20 cellular contexts compared by ENCODE assay signal in the genomic region with DNA sequence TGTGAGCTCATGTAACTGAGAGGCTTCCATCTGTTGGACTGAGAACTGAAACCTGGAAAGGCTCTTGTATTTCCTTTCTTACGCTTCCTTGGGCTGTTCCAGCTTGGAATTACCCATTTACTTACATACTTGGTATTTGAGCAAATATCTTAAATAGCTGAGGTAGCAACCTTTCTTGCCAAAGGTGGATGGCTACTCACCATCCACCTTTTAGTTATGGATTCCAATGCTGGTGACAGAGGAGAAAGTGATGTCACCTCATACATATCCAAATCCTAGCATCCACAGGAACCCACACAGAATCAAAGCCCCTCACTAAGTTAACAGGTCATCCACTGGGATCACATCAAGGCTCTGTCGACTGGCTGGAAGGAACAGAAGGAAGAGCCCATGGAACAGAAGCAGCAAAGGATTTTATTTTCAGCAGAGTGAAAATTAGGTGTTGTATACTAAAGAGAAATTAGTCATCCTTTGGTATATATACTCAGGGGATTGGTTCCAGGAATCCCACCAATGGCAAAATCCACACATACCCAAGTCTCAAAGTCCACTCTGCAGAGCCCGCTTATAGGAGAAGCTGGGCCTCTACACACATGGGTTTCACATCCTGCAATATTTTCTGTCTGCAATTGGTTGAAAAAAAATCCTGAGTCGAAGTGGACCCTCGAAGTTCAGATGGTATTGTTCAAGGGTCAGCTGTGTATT. TPM values are rescaled to one million over a fixed set of nuclear protein-coding genes. Genes with fewer than 3 reads are reported as not detected.
A peak's percentile ranks its signal among the peaks of the same experiment; 100 is the strongest.
DNase-seq lines count a peak whose midpoint lies in the region; ATAC-seq and TF ChIP-seq lines count a peak whose summit lies in the region.
"Had no signal": no experiment of that assay in that cellular context is flagged by ENCODE, and none has a peak within 500 bp of the region (broad histone marks: within the 10 kb centered on the region; RNA-seq: fewer than 3 reads in every experiment).

No MANE protein-coding gene starts in this region.

- peak overlapping the region; percentile 81 for H3K27ac Mint-ChIP-seq in activated naive CD8-positive, alpha-beta T cell
- H3K27ac Mint-ChIP-seq in nephron progenitor cell, result peak overlapping the region; percentile 88
- H3K27ac Mint-ChIP-seq in Caco-2 (ENCODE audit: unreplicated experiment), result no peak overlapping the region

- intact Hi-C loops in Caco-2 (cut with micrococcal nuclease; ENCODE audit: unreplicated experiment), result no loop called here

- TF ChIP-seq CTCF in nephron progenitor cell (IDR thresholded peaks at IDR 0.05) (no peak), Caco-2 (IDR thresholded peaks at IDR 0.05; ENCODE audit: insufficient read depth in 1 of 2, low read depth in 1 of 2, low read length in 1 of 2, severe bottlenecking in 1 of 2, unreplicated experiment in 1 of 2) (no peak)

- no peaks in the 10 kb centered on the region for H3K36me3 ChIP-seq in Caco-2 (ENCODE audit: control insufficient read depth, insufficient read depth, low read length)
- H3K36me3 ChIP-seq: esophagus muscularis mucosa, lower lobe of right lung, tibial artery had no signal

- peak overlapping the region; percentile 20 for H3K4me3 Mint-ChIP-seq in activated naive CD8-positive, alpha-beta T cell
- H3K4me3 Mint-ChIP-seq in nephron progenitor cell (no peak overlapping the region), Caco-2 (ENCODE audit: unreplicated experiment) (no peak overlapping the region)

- POLR2A ChIA-PET in Caco-2 (lab: Charles Lee), result no interaction called here

- no peaks in the 10 kb centered on the region for H3K9me3 ChIP-seq in Caco-2
- H3K9me3 ChIP-seq: esophagus muscularis mucosa, lower lobe of right lung, tibial artery had no signal

- H3K4me1 ChIP-seq in Caco-2, result peaks cover 46% of the 10 kb centered on the region

- CTCF ChIA-PET in Caco-2 (lab: Charles Lee), result no interaction called here

- DNase-seq in NCI-H524 treated with DMSO at 0.1 percent for 48 hours (lab: John Stamatoyannopoulos, UW) (peak; percentile 85), NCI-H524 (lab: John Stamatoyannopoulos, UW) (no peak), HuH-7.5 (ENCODE audit: low spot score) (peak; percentile 56), nephron progenitor cell (no peak), Caco-2 (no peak), amniotic stem cell (lab: John Stamatoyannopoulos, UW) (no peak)
- DNase-seq: 8988T; activated CD4-positive, CD25-positive, alpha-beta regulatory T cell treated with anti-CD3 and anti-CD28 coated beads, Interleukin-2, amount 50 U/mL, for 72 hours; AML-193; H7; lower lobe of right lung; NCI-H1417; nucleus accumbens; stimulated activated CD4-positive, alpha-beta T cell treated with anti-CD3 and anti-CD28 coated beads, Interleukin-4, amount 100 ng/mL, for 1 hour; stimulated activated naive CD4-positive, alpha-beta T cell treated with Interleukin-2 at 50 U/mL for 16 hours; tibial artery had no signal

- no peaks in the 10 kb centered on the region for H3K27me3 ChIP-seq in Caco-2 (replicated peaks; ENCODE audit: control insufficient read depth, insufficient read depth, low read length)
- H3K27me3 ChIP-seq: esophagus muscularis mucosa, tibial artery had no signal

- no peak for ATAC-seq in GM18519 (IDR thresholded peaks at IDR 0.05; ENCODE audit: low FRiP score, unreplicated experiment)
- ATAC-seq: lower lobe of right lung had no signal

- peaks cover 10% of the 10 kb centered on the region for H3K36me3 Mint-ChIP-seq in activated naive CD8-positive, alpha-beta T cell
- peaks cover 68% of the 10 kb centered on the region for H3K36me3 Mint-ChIP-seq in nephron progenitor cell (ENCODE audit: low read depth)
- peaks cover 9% of the 10 kb centered on the region for H3K36me3 Mint-ChIP-seq in Caco-2 (ENCODE audit: insufficient read depth, unreplicated experiment)

- H3K4me1 Mint-ChIP-seq in activated naive CD8-positive, alpha-beta T cell (ENCODE audit: low read depth), result peaks cover 90% of the 10 kb centered on the region
- H3K4me1 Mint-ChIP-seq in nephron progenitor cell (peaks cover 74% of the 10 kb centered on the region), Caco-2 (ENCODE audit: low read depth, unreplicated experiment) (peaks cover 36% of the 10 kb centered on the region)

- BruUV-seq in Caco-2 (replicated peaks; lab: Mats Ljungman, UMichigan), result no TSS peak

- H3K9me3 Mint-ChIP-seq in activated naive CD8-positive, alpha-beta T cell (ENCODE audit: low read depth), result peaks cover 5% of the 10 kb centered on the region
- H3K9me3 Mint-ChIP-seq in nephron progenitor cell, result peaks cover 35% of the 10 kb centered on the region
- no peaks in the 10 kb centered on the region for H3K9me3 Mint-ChIP-seq in Caco-2 (ENCODE audit: unreplicated experiment)

- no peak overlapping the region for H3K4me3 ChIP-seq in Caco-2 (ENCODE audit: low read depth, low read length)
- H3K4me3 ChIP-seq: coronary artery, esophagus muscularis mucosa, lower lobe of right lung, tibial artery had no signal

- H3K27me3 Mint-ChIP-seq in activated naive CD8-positive, alpha-beta T cell, result no peaks in the 10 kb centered on the region
- no peaks in the 10 kb centered on the region for H3K27me3 Mint-ChIP-seq in nephron progenitor cell (ENCODE audit: low read depth, poor library complexity)
- no peaks in the 10 kb centered on the region for H3K27me3 Mint-ChIP-seq in Caco-2 (ENCODE audit: insufficient read depth, unreplicated experiment)

RNA-seq across cellular contexts. Expression of a gene that starts 20.7 kb away (rescaled TPM):
- 42.8 and 46.1 TPM in 2 replicates for total RNA-seq in Caco-2 (2022)

Comparison
In these comparisons a context has a peak if more than half of its experiments do, and no peak if none do; other contexts are left out.
1. DNase-seq: peak in NCI-H524 treated with DMSO at 0.1 percent for 48 hours (single experiment) and HuH-7.5 (single experiment); none in NCI-H524 (0 of 2), nephron progenitor cell (single experiment), Caco-2 (0 of 2) and amniotic stem cell (single experiment).